1 cellular context compared by ENCODE assay signal in genomic region chr12:69657376-69658137, GRCh38.
TF ChIP-seq lines count a peak whose summit lies in the region.

No MANE protein-coding gene starts in this region.

TF ChIP-seq in K562, 482 proteins besides CTCF, POLR2A, EP300 and RAD21 (continued from another document and continues in another):
- TF ChIP-seq ZNF197 (CRISPR knock-in tag; IDR thresholded peaks at IDR 0.05; ENCODE audit: low read depth): 0 out of 2 replicates have a peak, but pooled peaks have one; percentile 33
- TF ChIP-seq PYGO2 (tag; IDR thresholded peaks at IDR 0.05): no peak
- TF ChIP-seq, protein P1, sequence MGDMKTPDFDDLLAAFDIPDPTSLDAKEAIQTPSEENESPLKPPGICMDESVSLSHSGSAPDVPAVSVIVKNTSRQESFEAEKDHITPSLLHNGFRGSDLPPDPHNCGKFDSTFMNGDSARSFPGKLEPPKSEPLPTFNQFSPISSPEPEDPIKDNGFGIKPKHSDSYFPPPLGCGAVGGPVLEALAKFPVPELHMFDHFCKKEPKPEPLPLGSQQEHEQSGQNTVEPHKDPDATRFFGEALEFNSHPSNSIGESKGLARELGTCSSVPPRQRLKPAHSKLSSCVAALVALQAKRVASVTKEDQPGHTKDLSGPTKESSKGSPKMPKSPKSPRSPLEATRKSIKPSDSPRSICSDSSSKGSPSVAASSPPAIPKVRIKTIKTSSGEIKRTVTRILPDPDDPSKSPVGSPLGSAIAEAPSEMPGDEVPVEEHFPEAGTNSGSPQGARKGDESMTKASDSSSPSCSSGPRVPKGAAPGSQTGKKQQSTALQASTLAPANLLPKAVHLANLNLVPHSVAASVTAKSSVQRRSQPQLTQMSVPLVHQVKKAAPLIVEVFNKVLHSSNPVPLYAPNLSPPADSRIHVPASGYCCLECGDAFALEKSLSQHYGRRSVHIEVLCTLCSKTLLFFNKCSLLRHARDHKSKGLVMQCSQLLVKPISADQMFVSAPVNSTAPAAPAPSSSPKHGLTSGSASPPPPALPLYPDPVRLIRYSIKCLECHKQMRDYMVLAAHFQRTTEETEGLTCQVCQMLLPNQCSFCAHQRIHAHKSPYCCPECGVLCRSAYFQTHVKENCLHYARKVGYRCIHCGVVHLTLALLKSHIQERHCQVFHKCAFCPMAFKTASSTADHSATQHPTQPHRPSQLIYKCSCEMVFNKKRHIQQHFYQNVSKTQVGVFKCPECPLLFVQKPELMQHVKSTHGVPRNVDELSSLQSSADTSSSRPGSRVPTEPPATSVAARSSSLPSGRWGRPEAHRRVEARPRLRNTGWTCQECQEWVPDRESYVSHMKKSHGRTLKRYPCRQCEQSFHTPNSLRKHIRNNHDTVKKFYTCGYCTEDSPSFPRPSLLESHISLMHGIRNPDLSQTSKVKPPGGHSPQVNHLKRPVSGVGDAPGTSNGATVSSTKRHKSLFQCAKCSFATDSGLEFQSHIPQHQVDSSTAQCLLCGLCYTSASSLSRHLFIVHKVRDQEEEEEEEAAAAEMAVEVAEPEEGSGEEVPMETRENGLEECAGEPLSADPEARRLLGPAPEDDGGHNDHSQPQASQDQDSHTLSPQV (IDR thresholded peaks at IDR 0.05): peak; percentile 75
- TF ChIP-seq FOSL1 (tag; conservative IDR thresholded peaks at IDR 0.05): no peak
- TF ChIP-seq ZNF217 (CRISPR knock-in tag; IDR thresholded peaks at IDR 0.05): no peak
- no peak for TF ChIP-seq ZNF584 (CRISPR knock-in tag; IDR thresholded peaks at IDR 0.05; ENCODE audit: low read depth)
- TF ChIP-seq ZNF436 (CRISPR knock-in tag; IDR thresholded peaks at IDR 0.05): no peak
- TF ChIP-seq TFAP4 (CRISPR knock-in tag; IDR thresholded peaks at IDR 0.05; ENCODE audit: borderline replicate concordance): no peak; the same call in 1 of the 2 replicates
- no peak for TF ChIP-seq NFIX (CRISPR knock-in tag; IDR thresholded peaks at IDR 0.05; ENCODE audit: low read depth)
- TF ChIP-seq ZNF384 (IDR thresholded peaks at IDR 0.05; ENCODE audit: low read depth, low read length): no peak
- no peak for TF ChIP-seq DLX4 (CRISPR knock-in tag; IDR thresholded peaks at IDR 0.05)
- TF ChIP-seq E2F5 (CRISPR knock-in tag; IDR thresholded peaks at IDR 0.05): no peak
- TF ChIP-seq JUND (IDR thresholded peaks at IDR 0.05; ENCODE audit: borderline replicate concordance, low read depth, low read length): peak; percentile 53; the same call in 1 of the 2 replicates
- peak; percentile 66; the same call in 1 of the 3 replicates for TF ChIP-seq JUND (tag; IDR thresholded peaks at IDR 0.05; ENCODE audit: borderline replicate concordance, low read depth, low read length)
- TF ChIP-seq HDGF (IDR thresholded peaks at IDR 0.05): no peak
- TF ChIP-seq MLX (CRISPR knock-in tag; conservative IDR thresholded peaks at IDR 0.05): no peak
- no peak for TF ChIP-seq TGIF2 (CRISPR knock-in tag; IDR thresholded peaks at IDR 0.05)
- TF ChIP-seq, protein P2, sequence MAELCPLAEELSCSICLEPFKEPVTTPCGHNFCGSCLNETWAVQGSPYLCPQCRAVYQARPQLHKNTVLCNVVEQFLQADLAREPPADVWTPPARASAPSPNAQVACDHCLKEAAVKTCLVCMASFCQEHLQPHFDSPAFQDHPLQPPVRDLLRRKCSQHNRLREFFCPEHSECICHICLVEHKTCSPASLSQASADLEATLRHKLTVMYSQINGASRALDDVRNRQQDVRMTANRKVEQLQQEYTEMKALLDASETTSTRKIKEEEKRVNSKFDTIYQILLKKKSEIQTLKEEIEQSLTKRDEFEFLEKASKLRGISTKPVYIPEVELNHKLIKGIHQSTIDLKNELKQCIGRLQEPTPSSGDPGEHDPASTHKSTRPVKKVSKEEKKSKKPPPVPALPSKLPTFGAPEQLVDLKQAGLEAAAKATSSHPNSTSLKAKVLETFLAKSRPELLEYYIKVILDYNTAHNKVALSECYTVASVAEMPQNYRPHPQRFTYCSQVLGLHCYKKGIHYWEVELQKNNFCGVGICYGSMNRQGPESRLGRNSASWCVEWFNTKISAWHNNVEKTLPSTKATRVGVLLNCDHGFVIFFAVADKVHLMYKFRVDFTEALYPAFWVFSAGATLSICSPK (IDR thresholded peaks at IDR 0.05; ENCODE audit: borderline replicate concordance): no peak
- no peak for TF ChIP-seq RFX5 (IDR thresholded peaks at IDR 0.05; ENCODE audit: low read depth, low read length)
- TF ChIP-seq, protein P3, sequence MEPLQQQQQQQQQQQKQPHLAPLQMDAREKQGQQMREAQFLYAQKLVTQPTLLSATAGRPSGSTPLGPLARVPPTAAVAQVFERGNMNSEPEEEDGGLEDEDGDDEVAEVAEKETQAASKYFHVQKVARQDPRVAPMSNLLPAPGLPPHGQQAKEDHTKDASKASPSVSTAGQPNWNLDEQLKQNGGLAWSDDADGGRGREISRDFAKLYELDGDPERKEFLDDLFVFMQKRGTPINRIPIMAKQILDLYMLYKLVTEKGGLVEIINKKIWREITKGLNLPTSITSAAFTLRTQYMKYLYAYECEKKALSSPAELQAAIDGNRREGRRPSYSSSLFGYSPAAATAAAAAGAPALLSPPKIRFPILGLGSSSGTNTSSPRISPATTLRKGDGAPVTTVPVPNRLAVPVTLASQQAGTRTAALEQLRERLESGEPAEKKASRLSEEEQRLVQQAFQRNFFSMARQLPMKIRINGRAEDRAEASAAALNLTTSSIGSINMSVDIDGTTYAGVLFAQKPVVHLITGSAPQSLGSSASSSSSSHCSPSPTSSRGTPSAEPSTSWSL (CRISPR knock-in tag; IDR thresholded peaks at IDR 0.05; ENCODE audit: borderline replicate concordance): no peak
- TF ChIP-seq SAFB (IDR thresholded peaks at IDR 0.05; ENCODE audit: borderline replicate concordance, low read depth, low read length): no peak
- TF ChIP-seq NR4A1 (CRISPR knock-in tag; IDR thresholded peaks at IDR 0.05): no peak
- peak; percentile 84; the same call in 1 of the 2 replicates for TF ChIP-seq NR4A1 (tag; IDR thresholded peaks at IDR 0.05)
- peak; percentile 53; the same call in 1 of the 2 replicates for TF ChIP-seq L3MBTL2 (IDR thresholded peaks at IDR 0.05)
- no peak for TF ChIP-seq HDAC6 (IDR thresholded peaks at IDR 0.05; ENCODE audit: low read depth, low read length)
- TF ChIP-seq E2F6 (IDR thresholded peaks at IDR 0.05; ENCODE audit: borderline replicate concordance in 1 of 2, extremely low read depth in 1 of 2, insufficient read depth in 1 of 2, insufficient read length in 1 of 2, low read depth in 1 of 2, low read length in 1 of 2, poor library complexity in 1 of 2, severe bottlenecking in 1 of 2): no peak
- TF ChIP-seq EZH2 (IDR thresholded peaks at IDR 0.05; ENCODE audit: borderline replicate concordance, low read depth, low read length): no peak
- no peak for TF ChIP-seq ZBTB40 (IDR thresholded peaks at IDR 0.05)
- TF ChIP-seq ZBTB40 (CRISPR knock-in tag; IDR thresholded peaks at IDR 0.05): no peak
- no peak for TF ChIP-seq SMC3 (conservative IDR thresholded peaks at IDR 0.05; ENCODE audit: insufficient read depth, low read depth, low read length)
- TF ChIP-seq ZNF124 (CRISPR knock-in tag; IDR thresholded peaks at IDR 0.05): no peak
- no peak for TF ChIP-seq ZNF551 (CRISPR knock-in tag; IDR thresholded peaks at IDR 0.05)
- TF ChIP-seq SLC30A9 (CRISPR knock-in tag; IDR thresholded peaks at IDR 0.05): no peak
- no peak for TF ChIP-seq CREB1 (IDR thresholded peaks at IDR 0.05)
- TF ChIP-seq CREB1 (CRISPR knock-in tag; IDR thresholded peaks at IDR 0.05): no peak
- peak; percentile 48; the same call in 1 of the 2 replicates for TF ChIP-seq CBFB (CRISPR knock-in tag; IDR thresholded peaks at IDR 0.05)
- peak; percentile 72; the same call in 1 of the 2 replicates for TF ChIP-seq ZBTB17 (CRISPR knock-in tag; IDR thresholded peaks at IDR 0.05)
- no peak for TF ChIP-seq KAT8 (IDR thresholded peaks at IDR 0.05; ENCODE audit: low read depth)
- no peak for TF ChIP-seq HNRNPUL1 (IDR thresholded peaks at IDR 0.05; ENCODE audit: low read length)
- TF ChIP-seq EP400 (IDR thresholded peaks at IDR 0.05): no peak
- peak in 1 of 2 experiments; percentile 41; a peak in 1 of 4 replicates for TF ChIP-seq HDAC1 (IDR thresholded peaks at IDR 0.05)
- no peak for TF ChIP-seq MEF2A (IDR thresholded peaks at IDR 0.05; ENCODE audit: control insufficient read depth, low read depth, low read length)
